18 cellular contexts compared by ENCODE assay signal in genomic region chr17:2022647-2023046, GRCh38. TPM values are rescaled to one million over a fixed set of nuclear protein-coding genes. Genes with fewer than 3 reads are reported as not detected.
A peak's percentile ranks its signal among the peaks of the same experiment; 100 is the strongest.
DNase-seq lines count a peak whose midpoint lies in the region; ATAC-seq, FAIRE-seq and TF ChIP-seq lines count a peak whose summit lies in the region.
"Had no signal": no experiment of that assay in that cellular context is flagged by ENCODE, and none has a peak within 500 bp of the region (broad histone marks: within the 10 kb centered on the region; RNA-seq: fewer than 3 reads in every experiment).

No MANE protein-coding gene starts in this region.

- H3K9ac ChIP-seq in NT2/D1 (ENCODE audit: insufficient read length, low read depth) (peak overlapping the region; percentile 8), H1 (replicated peaks in 1 of 4; ENCODE audit: extremely low read depth in 1 of 4, low read depth in 3 of 4, low read length in 3 of 4) (no peak overlapping the region)

- H2BK5ac ChIP-seq in H1 (ENCODE audit: low read depth, low read length), result no peak overlapping the region

- no peaks in the 10 kb centered on the region for H3K9me3 Mint-ChIP-seq in activated T-cell treated with anti-CD3 and anti-CD28 coated beads, Interleukin-2, amount 50 U/mL, for 24 hours
- H3K9me3 Mint-ChIP-seq in progenitor cell of endocrine pancreas (ENCODE audit: low read depth), result no peaks in the 10 kb centered on the region
- no peaks in the 10 kb centered on the region for H3K9me3 Mint-ChIP-seq in activated CD4-positive, alpha-beta T cell treated with anti-CD3 and anti-CD28 coated beads, Interleukin-2, amount 10 ng/mL, durations not matched to agents 24 days and 14 days
- H3K9me3 Mint-ChIP-seq: T-helper 1 cell treated with Interleukin-12 subunit alpha and Interleukin-12 subunit beta and Interleukin-4 antibody, amounts not matched to agents 30 μg/mL and 1 μg/mL, for 36 hours had no signal

- no peak for TF ChIP-seq EP300 in H1 (IDR thresholded peaks at IDR 0.05; ENCODE audit: borderline replicate concordance in 1 of 2, low read depth in 2 of 2, low read length in 2 of 2)

- peaks cover 10% of the 10 kb centered on the region; the same call in 1 of the 2 replicates for H3K23me2 ChIP-seq in H1 (ENCODE audit: low read depth, low read length)

- peak overlapping the region; percentile 53 for H3K4me3 Mint-ChIP-seq in activated T-cell treated with anti-CD3 and anti-CD28 coated beads, Interleukin-2, amount 50 U/mL, for 24 hours
- H3K4me3 Mint-ChIP-seq in progenitor cell of endocrine pancreas (ENCODE audit: low read depth), result peak overlapping the region; percentile 26
- no peak overlapping the region for H3K4me3 Mint-ChIP-seq in activated CD4-positive, alpha-beta T cell treated with anti-CD3 and anti-CD28 coated beads, Interleukin-2, amount 10 ng/mL, durations not matched to agents 24 days and 14 days

- H3K56ac ChIP-seq in H1 (replicated peaks; ENCODE audit: insufficient read length, low read depth, low read length), result no peak overlapping the region

- H2BK120ac ChIP-seq in H1 (replicated peaks; ENCODE audit: low read depth, low read length), result no peak overlapping the region

- H3K27me3 ChIP-seq in NT2/D1 (ENCODE audit: insufficient read depth, insufficient read length) (peaks cover 56% of the 10 kb centered on the region), H1 (replicated peaks in 1 of 4; ENCODE audit: control insufficient read depth in 3 of 4, extremely low read depth in 1 of 4, insufficient read depth in 3 of 4, low read length in 3 of 4) (peaks cover 51 to 88% (median 80%) of the 10 kb centered on the region in 4 experiments)
- H3K27me3 ChIP-seq: vagina had no signal

- intact Hi-C loops in activated CD4-positive, alpha-beta T cell treated with anti-CD3 and anti-CD28 coated beads, Interleukin-2, amount 10 ng/mL, durations not matched to agents 24 days and 14 days (cut with micrococcal nuclease), result no loop called here

- no peak overlapping the region for H4K8ac ChIP-seq in H1 (ENCODE audit: extremely low read depth, insufficient read depth, low read length)

- no peaks in the 10 kb centered on the region for H3K9me3 ChIP-seq in NT2/D1 (ENCODE audit: insufficient read depth, low read length)
- no peaks in the 10 kb centered on the region for H3K9me3 ChIP-seq in H1 (ENCODE audit: insufficient read depth in 2 of 2, low read depth in 1 of 2, low read length in 1 of 2)
- H3K9me3 ChIP-seq: neutrophil, vagina had no signal

- no peak overlapping the region for H2AK5ac ChIP-seq in H1 (ENCODE audit: low read depth, low read length)

- H3K4me1 ChIP-seq in NT2/D1 (ENCODE audit: insufficient read depth, insufficient read length) (peaks cover 20% of the 10 kb centered on the region), H1 (replicated peaks in 1 of 4; ENCODE audit: control insufficient read depth in 3 of 4, insufficient read depth in 4 of 4, low read length in 3 of 4) (peaks cover 0 to 17% (median 6%) of the 10 kb centered on the region in 4 experiments; a peak in 6 of 7 replicates)

- H3K36me3 Mint-ChIP-seq in activated T-cell treated with anti-CD3 and anti-CD28 coated beads, Interleukin-2, amount 50 U/mL, for 24 hours (ENCODE audit: low read depth), result no peaks in the 10 kb centered on the region
- H3K36me3 Mint-ChIP-seq in progenitor cell of endocrine pancreas (ENCODE audit: insufficient read depth), result no peaks in the 10 kb centered on the region
- no peaks in the 10 kb centered on the region for H3K36me3 Mint-ChIP-seq in activated CD4-positive, alpha-beta T cell treated with anti-CD3 and anti-CD28 coated beads, Interleukin-2, amount 10 ng/mL, durations not matched to agents 24 days and 14 days (ENCODE audit: low read depth)

- TF ChIP-seq RAD21 in H1 (IDR thresholded peaks at IDR 0.05 in 1 of 2, conservative IDR thresholded peaks at IDR 0.05 in 1 of 2; ENCODE audit: low read depth in 2 of 2, low read length in 2 of 2), result no peak

- no peak overlapping the region for H3K18ac ChIP-seq in H1 (ENCODE audit: extremely low read depth, low read length)

- DNase-seq in activated T-cell treated with anti-CD3 and anti-CD28 coated beads, Interleukin-2, amount 50 U/mL, for 24 hours, result peak; percentile 46
- DNase-seq in activated T-cell treated with anti-CD3 and anti-CD28 coated beads for 4 hours (no peak), NT2/D1 (ENCODE audit: low read depth, low spot score) (no peak), H1 (ENCODE audit: low read depth in 1 of 2, low spot score in 2 of 2) (no peak), progenitor cell of endocrine pancreas (ENCODE audit: low spot score, unreplicated experiment) (no peak)
- DNase-seq in activated CD4-positive, alpha-beta T cell treated with anti-CD3 and anti-CD28 coated beads, Interleukin-2, amount 10 ng/mL, durations not matched to agents 24 days and 14 days, result no peak
- DNase-seq: EL, head of caudate nucleus, mammary epithelial cell, NCI-H1930, SIG-M5 had no signal

- no peak overlapping the region for H4K91ac ChIP-seq in H1 (replicated peaks; ENCODE audit: insufficient read length, low read length)

- no peak for TF ChIP-seq POLR2A in H1 (IDR thresholded peaks at IDR 0.05; ENCODE audit: control extremely low read depth in 1 of 2, low read depth in 2 of 2, low read length in 2 of 2)

- H3K27ac ChIP-seq in H1 (ENCODE audit: low read depth, low read length), result no peak overlapping the region
- H3K27ac ChIP-seq: cardiac muscle cell, neutrophil, vagina had no signal

- H2AFZ ChIP-seq in H1 (ENCODE audit: low read length), result no peak overlapping the region

- no peak for FAIRE-seq in H1 (lab: Jason Lieb, UNC)

- no peak overlapping the region for H2BK15ac ChIP-seq in H1 (ENCODE audit: low read length)

- H2BK12ac ChIP-seq in H1 (ENCODE audit: low read depth, low read length), result no peak overlapping the region

- POLR2A ChIA-PET in H1 (lab: Charles Lee; ENCODE audit: partially characterized antibody), result no interaction called here

- H4K5ac ChIP-seq in H1 (ENCODE audit: insufficient read length, low read depth, low read length), result no peak overlapping the region

- TF ChIP-seq CTCF in H1 (IDR thresholded peaks at IDR 0.05; ENCODE audit: control extremely low read depth in 1 of 3, insufficient read depth in 1 of 3, low read depth in 1 of 3, low read length in 3 of 3), result no peak
- no peak for TF ChIP-seq CTCF in progenitor cell of endocrine pancreas (IDR thresholded peaks at IDR 0.05; ENCODE audit: unreplicated experiment)

- H3K79me2 ChIP-seq in H1 (ENCODE audit: control insufficient read depth in 1 of 2, insufficient read depth in 2 of 2, low read length in 2 of 2), result no peaks in the 10 kb centered on the region

- H3K36me3 ChIP-seq in NT2/D1 (ENCODE audit: insufficient read depth, insufficient read length, low read length) (no peaks in the 10 kb centered on the region), H1 (ENCODE audit: control insufficient read depth in 2 of 4, insufficient read depth in 4 of 4, low read length in 3 of 4) (peaks cover 0 to 6% (median 0%) of the 10 kb centered on the region in 4 experiments; a peak in 1 of 8 replicates)
- H3K36me3 ChIP-seq: cardiac muscle cell, neutrophil, vagina had no signal

- no peak overlapping the region for H3K23ac ChIP-seq in H1 (ENCODE audit: insufficient read length)

- no peak for ATAC-seq in HG03108 (IDR thresholded peaks at IDR 0.05; ENCODE audit: unreplicated experiment)
- ATAC-seq in HG02885 (IDR thresholded peaks at IDR 0.05; ENCODE audit: poor library complexity, unreplicated experiment), result no peak
- ATAC-seq: right cardiac atrium had no signal

- H4K20me1 ChIP-seq in H1 (replicated peaks in 1 of 2; ENCODE audit: control insufficient read depth in 1 of 2, insufficient read depth in 2 of 2, low read length in 2 of 2), result peaks cover 0 to 5% of the 10 kb centered on the region in 2 experiments

- no peak overlapping the region for H3K27ac Mint-ChIP-seq in activated T-cell treated with anti-CD3 and anti-CD28 coated beads, Interleukin-2, amount 50 U/mL, for 24 hours
- no peak overlapping the region for H3K27ac Mint-ChIP-seq in progenitor cell of endocrine pancreas
- H3K27ac Mint-ChIP-seq in activated CD4-positive, alpha-beta T cell treated with anti-CD3 and anti-CD28 coated beads, Interleukin-2, amount 10 ng/mL, durations not matched to agents 24 days and 14 days, result no peak overlapping the region
- H3K27ac Mint-ChIP-seq: T-helper 1 cell treated with Interleukin-12 subunit alpha and Interleukin-12 subunit beta and Interleukin-4 antibody, amounts not matched to agents 30 μg/mL and 1 μg/mL, for 36 hours had no signal

- H3K79me1 ChIP-seq in H1 (ENCODE audit: low read depth, low read length), result no peaks in the 10 kb centered on the region

- WGBS in H1 (ENCODE audit: extremely low coverage in 1 of 2, insufficient coverage in 1 of 2, insufficient read length in 1 of 2, insufficient replicate concordance in 2 of 2, low coverage in 1 of 2, low lambda C conversion rate in 2 of 2, missing lambda C conversion rate in 1 of 2), 2 experiments, result 89% methylated on average over 10 of the region's 10 CpGs; no CpG with 5 or more reads in 1 of the 2 experiments

- no peak overlapping the region for H3K4ac ChIP-seq in H1 (replicated peaks; ENCODE audit: insufficient read length, low read depth, low read length)

- H3K4me1 Mint-ChIP-seq in activated T-cell treated with anti-CD3 and anti-CD28 coated beads, Interleukin-2, amount 50 U/mL, for 24 hours (ENCODE audit: low read depth), result peaks cover 18% of the 10 kb centered on the region
- peaks cover 15% of the 10 kb centered on the region for H3K4me1 Mint-ChIP-seq in progenitor cell of endocrine pancreas (ENCODE audit: low read depth)
- H3K4me1 Mint-ChIP-seq in activated CD4-positive, alpha-beta T cell treated with anti-CD3 and anti-CD28 coated beads, Interleukin-2, amount 10 ng/mL, durations not matched to agents 24 days and 14 days, result peaks cover 14% of the 10 kb centered on the region

- H3K4me2 ChIP-seq in H1 (ENCODE audit: insufficient read depth in 1 of 2, low read depth in 2 of 2, low read length in 2 of 2), result no peak overlapping the region; a peak in 1 of 4 replicates

- no peak overlapping the region for H3K14ac ChIP-seq in H1 (ENCODE audit: insufficient read length)

- peaks cover 53% of the 10 kb centered on the region for H3K27me3 Mint-ChIP-seq in activated T-cell treated with anti-CD3 and anti-CD28 coated beads, Interleukin-2, amount 50 U/mL, for 24 hours
- H3K27me3 Mint-ChIP-seq in progenitor cell of endocrine pancreas, result peaks cover 31% of the 10 kb centered on the region
- peaks cover 57% of the 10 kb centered on the region for H3K27me3 Mint-ChIP-seq in activated CD4-positive, alpha-beta T cell treated with anti-CD3 and anti-CD28 coated beads, Interleukin-2, amount 10 ng/mL, durations not matched to agents 24 days and 14 days

- CTCF ChIA-PET in H1 (lab: Charles Lee; ENCODE audit: partially characterized antibody), result interaction anchor here (0.9 to 1.3 kb wide), 2 partner anchors 12 to 140 kb away, joined by 3 read pairs; no protein-coding TSS in a partner anchor

- H3K4me3 ChIP-seq in NT2/D1 (ENCODE audit: insufficient read length, low read depth) (no peak overlapping the region), H1 (ENCODE audit: extremely low read depth in 1 of 4, insufficient read depth in 2 of 4, low read depth in 3 of 4, low read length in 4 of 4) (no peak overlapping the region)

- H2BK20ac ChIP-seq in H1 (ENCODE audit: low read length), result no peak overlapping the region

RNA-seq across cellular contexts. Expression of gene RTN4RL1, which starts 2.5 kb away (rescaled TPM):
- 0.11 TPM in 1 of 2 replicates, not detected in the other for total RNA-seq in H1 (2021; fragmentation: NEBNext Ultra II Directional; extraction: Animal tissue kit (Norgen Biotek cat#: 25700))
- 0.09 and 0.11 TPM in 2 replicates for polyA plus RNA-seq in H1 (2011; rRNA removed)
- polyA plus RNA-seq in H1 (2011; cell fraction: cytosol; rRNA removed), result 0.10 TPM
- 0.07 TPM for polyA plus RNA-seq in H1 (2011; cell fraction: nucleus; rRNA removed)
- 0.11 to 0.17 TPM (median 0.14 TPM) in 3 of 4 replicates, not detected in the other for polyA plus RNA-seq in H1 (2012, experiment 1 of 2)
- 0.12 TPM for polyA plus RNA-seq in H1 (2012, experiment 2 of 2)
- polyA plus RNA-seq in H1 (2013, experiment 1 of 2), result 0.06 TPM
- polyA plus RNA-seq in H1 (2013, experiment 2 of 2), result 0.04 TPM
- polyA minus RNA-seq in H1 (2011; rRNA and poly(A)+ RNA removed), result 0.03 and 0.05 TPM in 2 replicates
- polyA minus RNA-seq in H1 (2011; cell fraction: cytosol; rRNA and poly(A)+ RNA removed), result not detected
- polyA minus RNA-seq in H1 (2011; cell fraction: nucleus; rRNA and poly(A)+ RNA removed), result not detected
- total RNA-seq in progenitor cell of endocrine pancreas, result 11.1 and 12.4 TPM in 2 replicates
- total RNA-seq in activated CD4-positive, alpha-beta T cell treated with anti-CD3 and anti-CD28 coated beads, Interleukin-2, amount 10 ng/mL, durations not matched to agents 24 days and 14 days, result 1.1 and 1.2 TPM in 2 replicates

RNA-seq across cellular contexts. Expression of gene DPH1, which starts 7.3 kb away (rescaled TPM):
- total RNA-seq in H1 (2021; fragmentation: NEBNext Ultra II Directional; extraction: Animal tissue kit (Norgen Biotek cat#: 25700)), result 24.9 and 27.1 TPM in 2 replicates
- polyA plus RNA-seq in H1 (2011; rRNA removed), result 30.0 and 48.3 TPM in 2 replicates
- 26.0 TPM for polyA plus RNA-seq in H1 (2011; cell fraction: cytosol; rRNA removed)
- polyA plus RNA-seq in H1 (2011; cell fraction: nucleus; rRNA removed), result 76.8 TPM
- polyA plus RNA-seq in H1 (2012, experiment 1 of 2), result 14.1 to 21.6 TPM (median 19.7 TPM) in 4 replicates
- polyA plus RNA-seq in H1 (2012, experiment 2 of 2), result 16.4 TPM
- polyA plus RNA-seq in H1 (2013, experiment 1 of 2), result 13.4 TPM
- polyA plus RNA-seq in H1 (2013, experiment 2 of 2), result 12.3 TPM
- polyA minus RNA-seq in H1 (2011; rRNA and poly(A)+ RNA removed), result 22.8 and 35.7 TPM in 2 replicates
- 15.0 TPM for polyA minus RNA-seq in H1 (2011; cell fraction: cytosol; rRNA and poly(A)+ RNA removed)
- 34.4 TPM for polyA minus RNA-seq in H1 (2011; cell fraction: nucleus; rRNA and poly(A)+ RNA removed)
- 39.1 and 44.0 TPM in 2 replicates for total RNA-seq in progenitor cell of endocrine pancreas
- 50.8 and 55.9 TPM in 2 replicates for total RNA-seq in activated CD4-positive, alpha-beta T cell treated with anti-CD3 and anti-CD28 coated beads, Interleukin-2, amount 10 ng/mL, durations not matched to agents 24 days and 14 days

RNA-seq across cellular contexts. Expression of gene OVCA2, which starts 19.2 kb away (rescaled TPM):
- 14.9 and 15.3 TPM in 2 replicates for total RNA-seq in H1 (2021; fragmentation: NEBNext Ultra II Directional; extraction: Animal tissue kit (Norgen Biotek cat#: 25700))
- 34.5 and 37.0 TPM in 2 replicates for polyA plus RNA-seq in H1 (2011; rRNA removed)
- polyA plus RNA-seq in H1 (2011; cell fraction: cytosol; rRNA removed), result 24.4 TPM
- 22.7 TPM for polyA plus RNA-seq in H1 (2011; cell fraction: nucleus; rRNA removed)
- 17.7 to 21.4 TPM (median 18.6 TPM) in 4 replicates for polyA plus RNA-seq in H1 (2012, experiment 1 of 2)
- polyA plus RNA-seq in H1 (2012, experiment 2 of 2), result 42.5 TPM
- polyA plus RNA-seq in H1 (2013, experiment 1 of 2), result 23.4 TPM
- 23.8 TPM for polyA plus RNA-seq in H1 (2013, experiment 2 of 2)
- polyA minus RNA-seq in H1 (2011; rRNA and poly(A)+ RNA removed), result 18.9 TPM in 2 replicates
- polyA minus RNA-seq in H1 (2011; cell fraction: cytosol; rRNA and poly(A)+ RNA removed), result 7.5 TPM
- polyA minus RNA-seq in H1 (2011; cell fraction: nucleus; rRNA and poly(A)+ RNA removed), result 5.2 TPM
- 21.9 and 25.4 TPM in 2 replicates for total RNA-seq in progenitor cell of endocrine pancreas
- total RNA-seq in activated CD4-positive, alpha-beta T cell treated with anti-CD3 and anti-CD28 coated beads, Interleukin-2, amount 10 ng/mL, durations not matched to agents 24 days and 14 days, result 36.5 and 37.7 TPM in 2 replicates

RNA-seq across cellular contexts. Expression of gene HIC1, which starts 32.3 kb away (rescaled TPM):
- total RNA-seq in H1 (2021; fragmentation: NEBNext Ultra II Directional; extraction: Animal tissue kit (Norgen Biotek cat#: 25700)), result 0.09 and 0.19 TPM in 2 replicates
- 0.06 and 0.11 TPM in 2 replicates for polyA plus RNA-seq in H1 (2011; rRNA removed)
- 0.09 TPM for polyA plus RNA-seq in H1 (2011; cell fraction: cytosol; rRNA removed)
- polyA plus RNA-seq in H1 (2011; cell fraction: nucleus; rRNA removed), result 0.20 TPM
- polyA plus RNA-seq in H1 (2012, experiment 1 of 2), result 0.09 to 0.24 TPM (median 0.20 TPM) in 4 replicates
- polyA plus RNA-seq in H1 (2012, experiment 2 of 2), result 0.20 TPM
- polyA plus RNA-seq in H1 (2013, experiment 1 of 2), result 0.02 TPM
- 0.11 TPM for polyA plus RNA-seq in H1 (2013, experiment 2 of 2)
- polyA minus RNA-seq in H1 (2011; rRNA and poly(A)+ RNA removed), result 0.22 TPM in 1 of 2 replicates, not detected in the other
- polyA minus RNA-seq in H1 (2011; cell fraction: cytosol; rRNA and poly(A)+ RNA removed), result not detected
- polyA minus RNA-seq in H1 (2011; cell fraction: nucleus; rRNA and poly(A)+ RNA removed), result 0.30 TPM
- total RNA-seq in progenitor cell of endocrine pancreas, result 0.69 and 0.86 TPM in 2 replicates
- 49.4 and 51.6 TPM in 2 replicates for total RNA-seq in activated CD4-positive, alpha-beta T cell treated with anti-CD3 and anti-CD28 coated beads, Interleukin-2, amount 10 ng/mL, durations not matched to agents 24 days and 14 days
